ENCODE assay signal across 8 cellular contexts in genomic region chr20:1467355-1468116, GRCh38.
DNase-seq lines count a peak whose midpoint lies in the region; ATAC-seq and TF ChIP-seq lines count a peak whose summit lies in the region.

No MANE protein-coding gene starts in this region.

- no peak for ATAC-seq in GM21367 (IDR thresholded peaks at IDR 0.05; ENCODE audit: unreplicated experiment)

- peak overlapping the region; percentile 96 for H3K27ac ChIP-seq in neutrophil

- TF ChIP-seq CTCF in neutrophil (IDR thresholded peaks at IDR 0.05) = no peak

- H3K27me3 ChIP-seq in neutrophil = no peaks in the 10 kb centered on the region

- peaks cover 93 to 99% of the 10 kb centered on the region in 2 experiments for H3K4me1 ChIP-seq in neutrophil (ENCODE audit: control insufficient read depth in 1 of 2, insufficient read depth in 1 of 2, low read depth in 1 of 2, low read length in 1 of 2)

- no peak for TF ChIP-seq POLR2A in erythroblast (IDR thresholded peaks at IDR 0.05; ENCODE audit: low read length)

- H3K36me3 ChIP-seq in neutrophil = peaks cover 66% of the 10 kb centered on the region

- H3K4me3 ChIP-seq in neutrophil (ENCODE audit: low read depth in 1 of 2, low read length in 1 of 2) = peak overlapping the region; percentile 73 to 95

- DNase-seq in DMS 273 (lab: John Stamatoyannopoulos, UW; ENCODE audit: unreplicated experiment) (peak; percentile 35), DMS 273 treated with DMSO at 0.1 percent for 48 hours (lab: John Stamatoyannopoulos, UW) (no peak), SIG-M5 (lab: John Stamatoyannopoulos, UW) (peak; percentile 92), erythroblast (lab: John Stamatoyannopoulos, UW) (peak; percentile 66 to 83), hepatic stellate cell (ENCODE audit: low spot score) (no peak), NCI-H446 (lab: John Stamatoyannopoulos, UW) (no peak)

- no peaks in the 10 kb centered on the region for H3K9me3 ChIP-seq in neutrophil

Comparison
In these comparisons a context has a peak if more than half of its experiments do, and no peak if none do; other contexts are left out.
1. DNase-seq: peak in DMS 273 (single experiment), SIG-M5 (single experiment) and erythroblast (2 of 2); none in DMS 273 treated with DMSO at 0.1 percent for 48 hours (single experiment), hepatic stellate cell (single experiment) and NCI-H446 (0 of 2).